ENCODE assay signal across 21 cellular contexts in the genomic region with DNA sequence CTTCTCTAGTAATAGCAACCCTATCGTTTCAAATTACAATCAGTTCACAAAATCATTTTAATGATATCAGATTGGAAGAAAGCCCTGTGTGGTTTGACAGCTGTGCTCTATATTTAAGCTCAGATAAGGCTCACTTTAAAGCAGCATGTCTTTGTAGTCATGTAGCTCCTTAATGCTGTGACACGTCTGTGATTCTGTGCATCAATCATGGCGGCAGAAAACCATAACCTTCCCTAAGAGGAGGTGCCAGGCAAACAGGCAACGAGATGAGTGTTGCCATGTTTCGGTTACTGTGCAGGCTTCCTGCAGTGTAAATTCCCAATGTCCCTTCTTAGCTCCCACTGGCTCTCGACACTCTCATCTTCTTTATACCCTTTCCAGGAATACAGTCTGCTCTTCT.
DNase-seq lines count a peak whose midpoint lies in the region; ATAC-seq and TF ChIP-seq lines count a peak whose summit lies in the region.
"Had no signal": no experiment of that assay in that cellular context is flagged by ENCODE, and none has a peak within 500 bp of the region (broad histone marks: within the 10 kb centered on the region; RNA-seq: fewer than 3 reads in every experiment).

No MANE protein-coding gene starts in this region.

- POLR2A ChIA-PET in WTC11 (lab: Charles Lee): no interaction called here

- H3K27me3 Mint-ChIP-seq in WTC11 (ENCODE audit: low read depth): no peaks in the 10 kb centered on the region
- H3K27me3 Mint-ChIP-seq: CD4-positive, alpha-beta memory T cell had no signal

- no peaks in the 10 kb centered on the region for H3F3A ChIP-seq in neural cell (ENCODE audit: insufficient read depth, low read length, poor library complexity, severe bottlenecking)

- H3K27me3 ChIP-seq in mammary epithelial cell (ENCODE audit: insufficient read depth, low read length) (no peaks in the 10 kb centered on the region), breast epithelium (no peaks in the 10 kb centered on the region), neural cell (ENCODE audit: insufficient read depth, low read depth, low read length) (no peaks in the 10 kb centered on the region)
- H3K27me3 ChIP-seq: BLaER1 had no signal

- no peaks in the 10 kb centered on the region for H3K9me2 ChIP-seq in neural cell (ENCODE audit: insufficient read depth, low read length)

- peaks cover 71% of the 10 kb centered on the region for H3K4me1 Mint-ChIP-seq in WTC11
- H3K4me1 Mint-ChIP-seq: CD14-positive monocyte; CD4-positive, alpha-beta memory T cell had no signal

- peak overlapping the region; percentile 54; the same call in 1 of the 2 replicates for H3K27ac Mint-ChIP-seq in WTC11
- H3K27ac Mint-ChIP-seq: CD14-positive monocyte; CD4-positive, alpha-beta memory T cell had no signal

- H3K4me2 ChIP-seq in mammary epithelial cell (ENCODE audit: insufficient read depth, low read depth, low read length): peak overlapping the region; percentile 8
- H3K4me2 ChIP-seq in neural cell (ENCODE audit: low read length): no peak overlapping the region
- H3K4me2 ChIP-seq: BLaER1 had no signal

- no peaks in the 10 kb centered on the region for H3K79me2 ChIP-seq in mammary epithelial cell (ENCODE audit: insufficient read depth, low read length)
- H3K79me2 ChIP-seq in neural cell (replicated peaks; ENCODE audit: insufficient read depth, low read length): no peaks in the 10 kb centered on the region

- H3K36me3 ChIP-seq in mammary epithelial cell (ENCODE audit: insufficient read depth, low read length): no peaks in the 10 kb centered on the region
- no peaks in the 10 kb centered on the region for H3K36me3 ChIP-seq in breast epithelium
- no peaks in the 10 kb centered on the region for H3K36me3 ChIP-seq in neural cell (ENCODE audit: insufficient read depth, low read length)
- H3K36me3 ChIP-seq: BLaER1 had no signal

- H3K4me1 ChIP-seq in mammary epithelial cell (ENCODE audit: insufficient read depth, low read length) (no peaks in the 10 kb centered on the region), breast epithelium (no peaks in the 10 kb centered on the region)
- H3K4me1 ChIP-seq: BLaER1 had no signal

- no peak for DNase-seq in mammary epithelial cell
- no peak for DNase-seq in breast epithelium (ENCODE audit: low spot score in 2 of 2)
- DNase-seq in NCI-H2227 treated with DMSO at 0.1 percent for 48 hours (lab: John Stamatoyannopoulos, UW): peak; percentile 22
- no peak for DNase-seq in WTC11 (ENCODE audit: low spot score)
- DNase-seq: 8988T; CD4-positive, alpha-beta memory T cell; DMS53; DND-41; EL; GOT3; H9; IMR-90 had no signal

- H2AFZ ChIP-seq in mammary epithelial cell (ENCODE audit: low read depth, low read length) (peak overlapping the region; percentile 5), neural cell (ENCODE audit: low read depth, low read length) (no peak overlapping the region)

- H3K27ac ChIP-seq in mammary epithelial cell (ENCODE audit: insufficient read depth, low read depth, low read length) (no peak overlapping the region), breast epithelium (no peak overlapping the region), neural cell (ENCODE audit: low read length) (peak overlapping the region; percentile 63)
- H3K27ac ChIP-seq: BLaER1, HL-60 had no signal

- H3K9ac ChIP-seq in mammary epithelial cell (ENCODE audit: insufficient read depth, low read length) (no peak overlapping the region), neural cell (ENCODE audit: low read length) (no peak overlapping the region)
- H3K9ac ChIP-seq: BLaER1 had no signal

- intact Hi-C loops in mammary epithelial cell (cut with micrococcal nuclease): no loop called here
- intact Hi-C loops in breast epithelium (cut with DNase I; ENCODE audit: low total_unique reads): no loop called here

- in situ Hi-C loops in mammary epithelial cell (cut with MboI; ENCODE audit: low sequenced_read_pairs in 2 of 2): no loop called here

- peak; percentile 30 for TF ChIP-seq RAD21 in neural cell (conservative IDR thresholded peaks at IDR 0.05)

- no peak overlapping the region for H3K4me3 Mint-ChIP-seq in WTC11
- H3K4me3 Mint-ChIP-seq: CD14-positive monocyte; CD4-positive, alpha-beta memory T cell; H9 had no signal

- TF ChIP-seq EP300 in neural cell (conservative IDR thresholded peaks at IDR 0.05; ENCODE audit: poor library complexity, severe bottlenecking): peak; percentile 86

- no peaks in the 10 kb centered on the region for H4K20me1 ChIP-seq in mammary epithelial cell (ENCODE audit: insufficient read depth, low read length)
- no peaks in the 10 kb centered on the region for H4K20me1 ChIP-seq in neural cell (ENCODE audit: insufficient read depth)
- H4K20me1 ChIP-seq: BLaER1 had no signal

- no peaks in the 10 kb centered on the region for H3K9me3 ChIP-seq in mammary epithelial cell (replicated peaks; ENCODE audit: insufficient read depth, low read length)
- no peaks in the 10 kb centered on the region for H3K9me3 ChIP-seq in breast epithelium
- no peaks in the 10 kb centered on the region for H3K9me3 ChIP-seq in neural cell (ENCODE audit: low read length)
- H3K9me3 ChIP-seq: BLaER1 had no signal

- ATAC-seq in WTC11 (no peak), HG03045 (IDR thresholded peaks at IDR 0.05; ENCODE audit: unreplicated experiment) (no peak), GM21423 (IDR thresholded peaks at IDR 0.05; ENCODE audit: unreplicated experiment) (no peak), HG03342 (IDR thresholded peaks at IDR 0.05; ENCODE audit: unreplicated experiment) (no peak)
- ATAC-seq: GM12878, K562 had no signal

- dilution Hi-C loops in mammary epithelial cell (cut with HindIII; ENCODE audit: low sequenced_read_pairs): no loop called here

- CTCF ChIA-PET in mammary epithelial cell (lab: Charles Lee; ENCODE audit: low non-redundant PET) (no interaction called here), WTC11 (lab: Charles Lee) (interaction anchor here (0.6 kb wide), 1 partner anchor 12 kb away, joined by 7 read pairs; no protein-coding TSS in a partner anchor)

- BruUV-seq in mammary epithelial cell (replicated peaks; lab: Mats Ljungman, UMichigan): no TSS peak

- TF ChIP-seq CTCF in mammary epithelial cell (conservative IDR thresholded peaks at IDR 0.05 in 1 of 2, IDR thresholded peaks at IDR 0.05 in 1 of 2; ENCODE audit: extremely low read depth in 1 of 2, insufficient read depth in 1 of 2, low read depth in 1 of 2, low read length in 2 of 2): no peak
- no peak for TF ChIP-seq CTCF in breast epithelium (IDR thresholded peaks at IDR 0.05)
- no peak for TF ChIP-seq CTCF in WTC11 (IDR thresholded peaks at IDR 0.05)
- TF ChIP-seq CTCF in neural cell (IDR thresholded peaks at IDR 0.05; ENCODE audit: poor library complexity, severe bottlenecking): no peak

- H3K36me3 Mint-ChIP-seq in WTC11: no peaks in the 10 kb centered on the region
- H3K36me3 Mint-ChIP-seq: CD14-positive monocyte; CD4-positive, alpha-beta memory T cell had no signal

- WGBS in mammary epithelial cell (ENCODE audit: low coverage, missing lambda C conversion rate): under 1% methylated on average over 6 of the region's 6 CpGs

- H3K4me3 ChIP-seq in mammary epithelial cell (replicated peaks in 1 of 3; ENCODE audit: insufficient read depth in 1 of 3, low read depth in 2 of 3, low read length in 3 of 3): no peak overlapping the region
- H3K4me3 ChIP-seq in breast epithelium: no peak overlapping the region
- H3K4me3 ChIP-seq in neural cell (ENCODE audit: low read length): peak overlapping the region; percentile 8
- H3K4me3 ChIP-seq: BLaER1, GM12878, K562 had no signal

- no peak for TF ChIP-seq POLR2A in breast epithelium (IDR thresholded peaks at IDR 0.05)

- no peaks in the 10 kb centered on the region for H3K9me3 Mint-ChIP-seq in WTC11
- H3K9me3 Mint-ChIP-seq: H9 had no signal

TF ChIP-seq in WTC11, 78 proteins besides CTCF, POLR2A, EP300 and RAD21 (continues in another document):
- TF ChIP-seq ZNF121 (CRISPR knock-in tag; IDR thresholded peaks at IDR 0.05): no peak

TF ChIP-seq in neural cell, 6 proteins besides CTCF, POLR2A, EP300 and RAD21:
- TF ChIP-seq SMC3 (conservative IDR thresholded peaks at IDR 0.05; ENCODE audit: poor library complexity) (no peak), REST (IDR thresholded peaks at IDR 0.05; ENCODE audit: borderline replicate concordance) (peak; percentile 59), EZH2 (IDR thresholded peaks at IDR 0.05; ENCODE audit: borderline replicate concordance, insufficient read depth, low read length, poor library complexity, severe bottlenecking) (no peak), MXI1 (conservative IDR thresholded peaks at IDR 0.05; ENCODE audit: poor library complexity, severe bottlenecking) (no peak), POLR2AphosphoS5 (IDR thresholded peaks at IDR 0.05) (peak; percentile 74), TAF1 (IDR thresholded peaks at IDR 0.05; ENCODE audit: low read depth) (no peak)
TF ChIP-seq in neural cell: peak in this region for 2.
